In genomic region chr17:44663095-44663494, GRCh38 we compare ENCODE assay signal across 7 cellular contexts.
"Had no signal": no experiment of that assay in that cellular context is flagged by ENCODE, and none has a peak within 500 bp of the region (broad histone marks: within the 10 kb centered on the region; RNA-seq: fewer than 3 reads in every experiment).

No MANE protein-coding gene starts in this region.

- DNase-seq: GDM1, GF-D8 had no signal

- ATAC-seq: GM12878 had no signal

- FAIRE-seq: GM12878, GM12891, GM12892, GM18507, GM19239 had no signal

- H3K4me3 ChIP-seq: GM12878 had no signal
